Comparison of ENCODE assay signal across 14 cellular contexts in genomic region chr15:36577082-36577481, GRCh38.
"Had no signal": no experiment of that assay in that cellular context is flagged by ENCODE, and none has a peak within 500 bp of the region (broad histone marks: within the 10 kb centered on the region; RNA-seq: fewer than 3 reads in every experiment).

No MANE protein-coding gene starts in this region.

- DNase-seq: activated CD4-positive, alpha-beta T cell treated with anti-CD3 and anti-CD28 coated beads, Interleukin-2, amount 50 U/mL, for 1 hour; activated naive CD4-positive, alpha-beta T cell treated with Interleukin-2 at 50 U/mL for 16 hours; dorsolateral prefrontal cortex; endodermal cell; kidney; mesenchymal stem cell; stimulated activated CD4-positive, alpha-beta T cell treated with anti-CD3 and anti-CD28 coated beads, Interleukin-1b, Interleukin-23, amount 100 ng/mL, for 48 hours; stomach; testis had no signal

- H3K4me3 Mint-ChIP-seq: endodermal cell; natural killer cell treated with Interleukin-12 subunit alpha and Interleukin-12 subunit beta and Interleukin-15 and Interleukin-18, amount 100 ng/mL, for 72 hours; T-helper 2 cell treated with Interferon-gamma antibody and Interleukin-4, amounts not matched to agents 5 μg/mL and 100 μg/mL, for 36 hours had no signal

- H3K27ac Mint-ChIP-seq: activated T-helper 1 cell treated with anti-CD3 and anti-CD28 coated beads, Interleukin-12 subunit alpha, Interleukin-12 subunit beta, Interleukin-2, Interleukin-4 antibody, amounts not matched to agents 30 ng/mL and 10 ng/mL and 1 ng/mL, durations not matched to agents 14 hours and 24 hours and 36 hours; endodermal cell; T-helper 2 cell treated with Interferon-gamma antibody and Interleukin-4, amounts not matched to agents 5 μg/mL and 100 μg/mL, for 36 hours had no signal

- H3K36me3 ChIP-seq: stomach had no signal

- H3K9me3 ChIP-seq: stomach, testis had no signal

- H3K4me1 ChIP-seq: testis had no signal

- H3K27ac ChIP-seq: dorsolateral prefrontal cortex, hepatocyte, stomach, testis had no signal

- ATAC-seq: natural killer cell treated with Interleukin-12 subunit alpha and Interleukin-12 subunit beta and Interleukin-15 and Interleukin-18, amount 100 ng/mL, for 72 hours; sciatic nerve had no signal

- H3K4me3 ChIP-seq: dorsolateral prefrontal cortex, hepatocyte, stomach, testis had no signal

- H3K36me3 Mint-ChIP-seq: natural killer cell treated with Interleukin-12 subunit alpha and Interleukin-12 subunit beta and Interleukin-15 and Interleukin-18, amount 100 ng/mL, for 72 hours had no signal

- H3K9me3 Mint-ChIP-seq: activated T-helper 1 cell treated with anti-CD3 and anti-CD28 coated beads, Interleukin-12 subunit alpha, Interleukin-12 subunit beta, Interleukin-2, Interleukin-4 antibody, amounts not matched to agents 30 ng/mL and 10 ng/mL and 1 ng/mL, durations not matched to agents 14 hours and 24 hours and 36 hours; endodermal cell; natural killer cell treated with Interleukin-12 subunit alpha and Interleukin-12 subunit beta and Interleukin-15 and Interleukin-18, amount 100 ng/mL, for 72 hours; T-helper 2 cell treated with Interferon-gamma antibody and Interleukin-4, amounts not matched to agents 5 μg/mL and 100 μg/mL, for 36 hours had no signal

- H3K27me3 ChIP-seq: dorsolateral prefrontal cortex, hepatocyte, stomach, testis had no signal
